Comparison of ENCODE assay signal across 8 cellular contexts in the genomic region with DNA sequence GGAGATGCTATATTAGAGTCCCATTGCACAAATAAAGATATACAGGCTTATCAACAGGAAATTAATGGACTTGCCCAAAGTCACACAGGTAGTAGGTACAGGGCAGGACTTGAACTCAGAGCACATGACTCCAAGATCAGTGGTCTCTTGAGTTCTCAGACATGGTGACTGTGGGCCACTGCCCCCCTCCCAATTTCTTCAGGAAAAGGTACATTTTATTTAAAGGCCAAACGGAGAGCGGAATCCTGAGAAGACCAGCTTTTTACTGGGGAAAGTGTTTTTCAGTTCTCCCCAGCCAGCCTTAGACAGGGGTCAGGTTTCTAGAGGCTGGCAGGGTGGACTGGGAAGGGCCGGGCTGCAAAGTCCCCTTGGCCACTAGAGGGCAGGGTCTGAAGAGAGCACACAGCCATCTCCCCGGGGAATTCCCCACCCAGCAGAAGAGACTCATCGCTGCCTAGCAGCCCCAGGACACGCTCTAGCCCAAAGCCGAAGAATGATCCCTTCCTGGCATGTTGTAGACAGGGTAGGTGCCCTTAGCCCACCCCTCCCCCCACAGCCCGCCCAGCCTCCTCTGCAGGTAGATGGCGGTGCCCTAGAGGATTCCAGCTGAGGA. TPM values are rescaled to one million over a fixed set of nuclear protein-coding genes. Genes with fewer than 3 reads are reported as not detected.
DNase-seq lines count a peak whose midpoint lies in the region; ATAC-seq and FAIRE-seq lines count a peak whose summit lies in the region.

No MANE protein-coding gene starts in this region.

- FAIRE-seq in GM18507 (lab: Jason Lieb, UNC), result peak; percentile 84

- H3K9me3 Mint-ChIP-seq in central memory CD8-positive, alpha-beta T cell, result no peaks in the 10 kb centered on the region

- no peak overlapping the region for H3K4me3 Mint-ChIP-seq in central memory CD8-positive, alpha-beta T cell

- peaks cover 21% of the 10 kb centered on the region for H3K4me1 Mint-ChIP-seq in central memory CD8-positive, alpha-beta T cell

- intact Hi-C loops in left colon (cut with DNase I, micrococcal nuclease), result loop anchor here in 1 of 2 donors (2.0 to 5.0 kb wide), 2 partner anchors 60 to 143 kb away; no protein-coding TSS in a partner anchor

- H3K27me3 Mint-ChIP-seq in central memory CD8-positive, alpha-beta T cell, result no peaks in the 10 kb centered on the region

- ATAC-seq in HG03064 (IDR thresholded peaks at IDR 0.05; ENCODE audit: low read depth, unreplicated experiment) (peak; percentile 73), left colon (peak; percentile 97)
- ATAC-seq in activated CD4-positive, CD25-positive, alpha-beta regulatory T cell treated with anti-CD3 and anti-CD28 coated beads, Interleukin-2, amount 50 U/mL, for 24 hours, result peak; percentile 89 to 92
- peak; percentile 99 for ATAC-seq in central memory CD8-positive, alpha-beta T cell (replicated peaks; ENCODE audit: extremely low read depth, poor library complexity, severe bottlenecking)

- peak overlapping the region; percentile 17 for H3K27ac Mint-ChIP-seq in central memory CD8-positive, alpha-beta T cell (ENCODE audit: low read depth)

- H3K36me3 Mint-ChIP-seq in central memory CD8-positive, alpha-beta T cell (ENCODE audit: insufficient read depth), result peaks cover 3% of the 10 kb centered on the region

- DNase-seq in A172 (ENCODE audit: low spot score) (peak; percentile 92), GM18507 (ENCODE audit: extremely low spot score, insufficient read length, low read depth) (peak; percentile 66), NCI-H2171 (lab: John Stamatoyannopoulos, UW) (peak; percentile 63), left colon (peak; percentile 66 to 80)
- peak; percentile 53 to 61 for DNase-seq in central memory CD8-positive, alpha-beta T cell (ENCODE audit: low spot score in 2 of 2)
- DNase-seq in stimulated activated CD4-positive, alpha-beta T cell treated with anti-CD3 and anti-CD28 coated beads, Interleukin-4, amount 100 ng/mL, for 48 hours (ENCODE audit: low read depth in 2 of 2), result peak; percentile 69 to 76

RNA-seq across cellular contexts. Expression of a gene that starts 29.7 kb away (rescaled TPM):
- total RNA-seq in A172 (2014; rRNA removed; shearing (Covaris generic)), result 7.5 and 14.7 TPM in 2 replicates
- total RNA-seq in left colon, result 10 to 100 TPM; 20.0 to 23.5 TPM

Comparison
In these comparisons a context has a peak if more than half of its experiments do, and no peak if none do; other contexts are left out.
1. Peak in every context shown above with its lines: DNase-seq and ATAC-seq.